In the genomic region with DNA sequence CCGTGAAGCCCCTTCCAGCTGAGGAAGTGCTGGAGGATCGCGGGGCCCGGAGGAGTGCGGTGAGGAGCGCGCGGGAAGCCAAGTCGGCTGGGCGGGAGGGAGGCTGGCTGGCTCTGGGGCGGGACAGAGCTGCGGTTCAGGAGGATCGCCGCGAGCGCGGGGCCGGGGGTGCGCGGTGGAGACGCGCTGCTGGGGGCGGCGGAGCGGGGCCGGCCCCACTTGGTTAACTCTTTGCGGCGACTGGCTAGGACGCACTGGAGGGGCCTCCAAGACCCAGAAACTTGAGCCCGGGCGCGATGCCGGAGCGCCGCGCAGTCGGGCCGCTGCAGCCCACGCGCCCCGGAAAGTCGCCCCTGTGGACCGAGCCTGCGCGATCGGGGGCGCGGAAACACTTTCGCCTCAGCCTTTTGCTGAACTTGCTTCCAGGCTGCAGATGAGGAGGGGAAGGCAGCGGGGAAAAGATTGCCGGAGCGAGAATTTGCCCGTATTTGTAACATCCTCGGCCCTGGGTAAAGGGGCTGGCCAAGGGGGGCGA, we compare ENCODE assay signal across 8 cellular contexts. TPM values are rescaled to one million over a fixed set of nuclear protein-coding genes. Genes with fewer than 3 reads are reported as not detected.
A peak's percentile ranks its signal among the peaks of the same experiment; 100 is the strongest.
DNase-seq lines count a peak whose midpoint lies in the region; ATAC-seq and TF ChIP-seq lines count a peak whose summit lies in the region.

No MANE protein-coding gene starts in this region.

- CTCF ChIA-PET in BJ (lab: Yijun Ruan, JAX): interaction anchor here (0.6 to 1.3 kb wide), 4 partner anchors 51 to 579 kb away, joined by 3 to 4 read pairs (median 3); no protein-coding TSS in a partner anchor
- CTCF ChIA-PET in activated naive CD4-positive, alpha-beta T cell treated with anti-CD3 and anti-CD28 coated beads, Interleukin-2, amount 10 ng/mL, durations not matched to agents 7 days and 5 days (lab: Charles Lee): no interaction called here

- no peak for DNase-seq in BJ (ENCODE audit: low read depth)
- DNase-seq in activated naive CD4-positive, alpha-beta T cell treated with anti-CD3 and anti-CD28 coated beads, Interleukin-2, amount 10 ng/mL, durations not matched to agents 7 days and 5 days: peak; percentile 27
- peak; percentile 38 to 46 for DNase-seq in cardiac muscle cell (ENCODE audit: low read depth in 1 of 2, low spot score in 1 of 2)
- DNase-seq in osteocyte (ENCODE audit: extremely low spot score, unreplicated experiment): peak; percentile 86
- no peak for DNase-seq in GDM1 (lab: John Stamatoyannopoulos, UW)

- no peaks in the 10 kb centered on the region for H3K36me3 Mint-ChIP-seq in activated naive CD4-positive, alpha-beta T cell treated with anti-CD3 and anti-CD28 coated beads, Interleukin-2, amount 10 ng/mL, durations not matched to agents 7 days and 5 days
- H3K36me3 Mint-ChIP-seq in osteocyte (ENCODE audit: unreplicated experiment): peaks cover 11% of the 10 kb centered on the region

- H3K4me3 ChIP-seq in BJ (ENCODE audit: low read depth, low read length) (peak overlapping the region; percentile 80), cardiac muscle cell (peak overlapping the region; percentile 50)

- no peak overlapping the region for H3K27ac Mint-ChIP-seq in activated naive CD4-positive, alpha-beta T cell treated with anti-CD3 and anti-CD28 coated beads, Interleukin-2, amount 10 ng/mL, durations not matched to agents 7 days and 5 days
- peak overlapping the region; percentile 94 for H3K27ac Mint-ChIP-seq in osteocyte (ENCODE audit: unreplicated experiment)

- H3K4me1 Mint-ChIP-seq in activated naive CD4-positive, alpha-beta T cell treated with anti-CD3 and anti-CD28 coated beads, Interleukin-2, amount 10 ng/mL, durations not matched to agents 7 days and 5 days: peaks cover 15% of the 10 kb centered on the region
- peaks cover 33% of the 10 kb centered on the region for H3K4me1 Mint-ChIP-seq in osteocyte (ENCODE audit: unreplicated experiment)

- H3K9me3 Mint-ChIP-seq in activated naive CD4-positive, alpha-beta T cell treated with anti-CD3 and anti-CD28 coated beads, Interleukin-2, amount 10 ng/mL, durations not matched to agents 7 days and 5 days: no peaks in the 10 kb centered on the region
- no peaks in the 10 kb centered on the region for H3K9me3 Mint-ChIP-seq in osteocyte (ENCODE audit: unreplicated experiment)

- H3K27me3 ChIP-seq in BJ (ENCODE audit: control insufficient read depth, insufficient read depth, low read length) (no peaks in the 10 kb centered on the region), cardiac muscle cell (peaks cover 35% of the 10 kb centered on the region)

- H3K36me3 ChIP-seq in BJ (ENCODE audit: control insufficient read depth, insufficient read depth, low read length): no peaks in the 10 kb centered on the region
- H3K36me3 ChIP-seq in cardiac muscle cell: no peaks in the 10 kb centered on the region

- peaks cover 5% of the 10 kb centered on the region for H3K4me1 ChIP-seq in cardiac muscle cell (ENCODE audit: low read depth)

- POLR2A ChIA-PET in BJ (lab: Charles Lee): no interaction called here

- peak overlapping the region; percentile 73 for H3K4me3 Mint-ChIP-seq in activated naive CD4-positive, alpha-beta T cell treated with anti-CD3 and anti-CD28 coated beads, Interleukin-2, amount 10 ng/mL, durations not matched to agents 7 days and 5 days
- peak overlapping the region; percentile 93 for H3K4me3 Mint-ChIP-seq in osteocyte (ENCODE audit: unreplicated experiment)

- ATAC-seq in GM19035 (IDR thresholded peaks at IDR 0.05; ENCODE audit: unreplicated experiment): peak; percentile 42
- ATAC-seq in HG03442 (IDR thresholded peaks at IDR 0.05; ENCODE audit: unreplicated experiment): peak; percentile 21
- ATAC-seq in GM18519 (IDR thresholded peaks at IDR 0.05; ENCODE audit: low FRiP score, unreplicated experiment): no peak

- no peak overlapping the region for H3K27ac ChIP-seq in cardiac muscle cell

- no peaks in the 10 kb centered on the region for H3K9me3 ChIP-seq in cardiac muscle cell (ENCODE audit: low read depth)

- no peak for TF ChIP-seq CTCF in BJ (IDR thresholded peaks at IDR 0.05; ENCODE audit: insufficient read depth, low read depth, low read length)
- no peak for TF ChIP-seq CTCF in cardiac muscle cell (IDR thresholded peaks at IDR 0.05; ENCODE audit: low read depth, low read length)
- no peak for TF ChIP-seq CTCF in osteocyte (IDR thresholded peaks at IDR 0.05)

- peaks cover 82% of the 10 kb centered on the region for H3K27me3 Mint-ChIP-seq in activated naive CD4-positive, alpha-beta T cell treated with anti-CD3 and anti-CD28 coated beads, Interleukin-2, amount 10 ng/mL, durations not matched to agents 7 days and 5 days
- H3K27me3 Mint-ChIP-seq in osteocyte (ENCODE audit: unreplicated experiment): no peaks in the 10 kb centered on the region

RNA-seq across cellular contexts. Expression of a gene that starts 0.6 kb away (rescaled TPM):
- polyA plus RNA-seq in BJ (2011; rRNA removed) (241 and 308 TPM in 2 replicates), cardiac muscle cell (1.7 and 2.3 TPM in 2 replicates)
- polyA minus RNA-seq in BJ (2011; rRNA and poly(A)+ RNA removed): 105 and 163 TPM in 2 replicates
- total RNA-seq in cardiac muscle cell (0.86 and 0.95 TPM in 2 replicates), osteocyte (140 and 148 TPM in 2 replicates)

Comparison
In these comparisons a context has a peak if more than half of its experiments do, and no peak if none do; other contexts are left out.
1. DNase-seq: peak in activated naive CD4-positive, alpha-beta T cell treated with anti-CD3 and anti-CD28 coated beads, Interleukin-2, amount 10 ng/mL, durations not matched to agents 7 days and 5 days (single experiment), cardiac muscle cell (2 of 2) and osteocyte (single experiment); none in BJ (single experiment) and GDM1 (single experiment).
2. RNA of a gene that starts 0.6 kb away (total RNA-seq): 140 to 148 TPM in osteocyte; 0.86 to 0.95 TPM in cardiac muscle cell; every median in the first group is over 10 times any median in the second.